Comparison of ENCODE assay signal across 8 cellular contexts in genomic region chr7:98399462-98399861, GRCh38. TPM values are rescaled to one million over a fixed set of nuclear protein-coding genes. Genes with fewer than 3 reads are reported as not detected.
DNase-seq lines count a peak whose midpoint lies in the region; ATAC-seq, FAIRE-seq and TF ChIP-seq lines count a peak whose summit lies in the region.

No MANE protein-coding gene starts in this region.

- H3F3A ChIP-seq in smooth muscle cell (ENCODE audit: low read depth), result peaks cover 21% of the 10 kb centered on the region

- intact Hi-C loops in activated CD4-positive, alpha-beta T cell treated with anti-CD3 and anti-CD28 coated beads for 36 hours (cut with DNase I, micrococcal nuclease), result no loop called here

- H2AFZ ChIP-seq in smooth muscle cell (ENCODE audit: low read depth), result peak overlapping the region; percentile 1

- peaks cover 19% of the 10 kb centered on the region for H3K27me3 Mint-ChIP-seq in activated CD4-positive, alpha-beta T cell treated with anti-CD3 and anti-CD28 coated beads for 36 hours

- H3K4me3 ChIP-seq in WI38 (ENCODE audit: low read depth, low read length) (peak overlapping the region; percentile 70), iPS-11a (ENCODE audit: low read depth, low read length) (peak overlapping the region; percentile 24), smooth muscle cell (peak overlapping the region; percentile 77)

- CTCF ChIA-PET in activated CD4-positive, alpha-beta T cell treated with anti-CD3 and anti-CD28 coated beads for 36 hours (lab: Charles Lee), result no interaction called here

- 20% methylated on average over 7 of the region's 7 CpGs for WGBS in smooth muscle cell (ENCODE audit: low lambda C conversion rate)

- H3K4me3 Mint-ChIP-seq in activated CD4-positive, alpha-beta T cell treated with anti-CD3 and anti-CD28 coated beads for 36 hours, result peak overlapping the region; percentile 8

- peak overlapping the region; percentile 88 for H3K4me2 ChIP-seq in smooth muscle cell

- no peaks in the 10 kb centered on the region for H3K36me3 ChIP-seq in smooth muscle cell (ENCODE audit: low read depth)

- no peaks in the 10 kb centered on the region for H3K36me3 Mint-ChIP-seq in activated CD4-positive, alpha-beta T cell treated with anti-CD3 and anti-CD28 coated beads for 36 hours (ENCODE audit: low read depth)

- no peaks in the 10 kb centered on the region for H3K9me3 ChIP-seq in smooth muscle cell (replicated peaks; ENCODE audit: low read depth)

- peak overlapping the region; percentile 82 for H3K9ac ChIP-seq in smooth muscle cell (ENCODE audit: low read depth)

- no peak for TF ChIP-seq CTCF in WI38 (IDR thresholded peaks at IDR 0.05; ENCODE audit: low read depth, low read length)
- TF ChIP-seq CTCF in smooth muscle cell (IDR thresholded peaks at IDR 0.05; ENCODE audit: borderline replicate concordance, insufficient read depth, poor library complexity, severe bottlenecking), result no peak

- H3K27ac ChIP-seq in smooth muscle cell (ENCODE audit: low read depth), result peak overlapping the region; percentile 90

- FAIRE-seq in H54 (lab: Jason Lieb, UNC), result no peak

- peaks cover 30% of the 10 kb centered on the region for H4K20me1 ChIP-seq in smooth muscle cell (ENCODE audit: low read depth)

- POLR2A ChIA-PET in activated CD4-positive, alpha-beta T cell treated with anti-CD3 and anti-CD28 coated beads for 36 hours (lab: Charles Lee), result no interaction called here

- no peak overlapping the region for H3K27ac Mint-ChIP-seq in activated CD4-positive, alpha-beta T cell treated with anti-CD3 and anti-CD28 coated beads for 36 hours

- no peaks in the 10 kb centered on the region for H3K27me3 ChIP-seq in smooth muscle cell (ENCODE audit: low read depth)

- DNase-seq in activated CD4-positive, alpha-beta T cell treated with anti-CD3 and anti-CD28 coated beads for 36 hours, result no peak
- no peak for DNase-seq in activated CD4-positive, alpha-beta T cell treated with anti-CD3 and anti-CD28 coated beads for 1 hour
- no peak for DNase-seq in smooth muscle cell (lab: John Stamatoyannopoulos, UW; ENCODE audit: unreplicated experiment)
- DNase-seq in H54 (ENCODE audit: insufficient read length, low spot score), result no peak
- DNase-seq in NCI-H2227 treated with DMSO at 0.1 percent for 48 hours (lab: John Stamatoyannopoulos, UW), result no peak
- no peak for DNase-seq in activated CD8-positive, alpha-beta memory T cell treated with anti-CD3 and anti-CD28 coated beads for 24 hours

- H3K9me3 Mint-ChIP-seq in activated CD4-positive, alpha-beta T cell treated with anti-CD3 and anti-CD28 coated beads for 36 hours (ENCODE audit: low read depth), result no peaks in the 10 kb centered on the region

- no peak for ATAC-seq in activated CD4-positive, alpha-beta T cell treated with anti-CD3 and anti-CD28 coated beads for 36 hours

- TF ChIP-seq POLR2A in H54 (IDR thresholded peaks at IDR 0.05; ENCODE audit: low read depth, low read length), result no peak

- peaks cover 15% of the 10 kb centered on the region for H3K4me1 ChIP-seq in smooth muscle cell (ENCODE audit: low read depth)

- H3K79me2 ChIP-seq in smooth muscle cell (ENCODE audit: low read depth), result peaks cover 54% of the 10 kb centered on the region

- H3K4me1 Mint-ChIP-seq in activated CD4-positive, alpha-beta T cell treated with anti-CD3 and anti-CD28 coated beads for 36 hours, result peaks cover 7% of the 10 kb centered on the region

RNA-seq across cellular contexts. Expression of gene BAIAP2L1, which starts 1.4 kb away (rescaled TPM):
- total RNA-seq in activated CD4-positive, alpha-beta T cell treated with anti-CD3 and anti-CD28 coated beads for 36 hours, result 1 to 10 TPM; 2.3 to 3.0 TPM
- total RNA-seq in smooth muscle cell, result 55.1 and 63.1 TPM in 2 replicates
- polyA plus RNA-seq in smooth muscle cell, result 45.0 and 47.2 TPM in 2 replicates

Comparison
In these comparisons a context has a peak if more than half of its experiments do, and no peak if none do; other contexts are left out.
1. H3K4me3 ChIP-seq: peak in every context shown above with its lines; median percentile 77 in smooth muscle cell; 70 in WI38; 24 in iPS-11a.
2. RNA of gene BAIAP2L1, which starts 1.4 kb away (total RNA-seq): 55.1 to 63.1 TPM in smooth muscle cell; 2.3 to 3.0 TPM in activated CD4-positive, alpha-beta T cell treated with anti-CD3 and anti-CD28 coated beads for 36 hours; every median in the first group is over 10 times any median in the second.